In genomic region chr5:59322058-59322457, GRCh38 we compare ENCODE assay signal across 1 cellular context.
TF ChIP-seq lines count a peak whose summit lies in the region.

No MANE protein-coding gene starts in this region.

TF ChIP-seq in HEK293, 187 proteins besides CTCF, POLR2A, EP300 and RAD21 (continued from another document and continues in another):
- TF ChIP-seq KLF9 (tag by site-specific recombination; IDR thresholded peaks at IDR 0.05; ENCODE audit: low read depth) (no peak), ZNF416 (tag by site-specific recombination; IDR thresholded peaks at IDR 0.05) (no peak), ZNF664 (tag by site-specific recombination; IDR thresholded peaks at IDR 0.05) (no peak), ZBTB8A (tag by site-specific recombination; IDR thresholded peaks at IDR 0.05) (no peak), ZNF596 (tag by site-specific recombination; IDR thresholded peaks at IDR 0.05) (0 out of 2 replicates have a peak, but pooled peaks have one; percentile 15), ZNF624 (tag by site-specific recombination; IDR thresholded peaks at IDR 0.05) (no peak), ZBTB48 (tag by site-specific recombination; IDR thresholded peaks at IDR 0.05) (no peak), WT1 (tag by site-specific recombination; IDR thresholded peaks at IDR 0.05) (no peak), ZFP41 (tag by site-specific recombination; IDR thresholded peaks at IDR 0.05; ENCODE audit: borderline replicate concordance) (no peak), OVOL3 (tag by site-specific recombination; IDR thresholded peaks at IDR 0.05) (no peak), GFI1B (tag by site-specific recombination; IDR thresholded peaks at IDR 0.05) (peak; percentile 78), IKZF3 (tag by site-specific recombination; IDR thresholded peaks at IDR 0.05) (peak; percentile 71), OSR2 (tag by site-specific recombination; IDR thresholded peaks at IDR 0.05) (peak; percentile 74), ZNF133 (tag by site-specific recombination; IDR thresholded peaks at IDR 0.05) (no peak), ZNF404 (tag by site-specific recombination; IDR thresholded peaks at IDR 0.05) (no peak), ZNF843 (tag by site-specific recombination; IDR thresholded peaks at IDR 0.05) (peak; percentile 93), ZNF785 (tag by site-specific recombination; IDR thresholded peaks at IDR 0.05) (no peak), ZEB2 (tag by site-specific recombination; IDR thresholded peaks at IDR 0.05) (peak; percentile 71; the same call in 1 of the 2 replicates), ZNF324 (tag by site-specific recombination; IDR thresholded peaks at IDR 0.05) (no peak), ZNF2 (tag by site-specific recombination; IDR thresholded peaks at IDR 0.05) (0 out of 2 replicates have a peak, but pooled peaks have one; percentile 25), ZNF514 (tag by site-specific recombination; IDR thresholded peaks at IDR 0.05) (no peak), ZBTB17 (tag by site-specific recombination; IDR thresholded peaks at IDR 0.05) (0 out of 2 replicates have a peak, but pooled peaks have one; percentile 27), PRDM4 (tag by site-specific recombination; IDR thresholded peaks at IDR 0.05) (0 out of 2 replicates have a peak, but pooled peaks have one; percentile 23), GLI2 (tag by site-specific recombination; IDR thresholded peaks at IDR 0.05; ENCODE audit: borderline replicate concordance, low read depth) (peak; percentile 51; the same call in 1 of the 2 replicates), SCRT1 (tag by site-specific recombination; IDR thresholded peaks at IDR 0.05; ENCODE audit: borderline replicate concordance) (no peak), ZNF701 (tag by site-specific recombination; IDR thresholded peaks at IDR 0.05) (no peak), YY2 (tag by site-specific recombination; IDR thresholded peaks at IDR 0.05) (no peak), ZNF580 (tag by site-specific recombination; IDR thresholded peaks at IDR 0.05) (peak; percentile 70), INSM2 (tag by site-specific recombination; IDR thresholded peaks at IDR 0.05) (peak; percentile 70; the same call in 1 of the 2 replicates), ZNF214 (tag by site-specific recombination; IDR thresholded peaks at IDR 0.05; ENCODE audit: borderline replicate concordance) (no peak), BCL11B (tag by site-specific recombination; IDR thresholded peaks at IDR 0.05; ENCODE audit: low read depth) (peak; percentile 60; the same call in 1 of the 2 replicates), ZNF274 (IDR thresholded peaks at IDR 0.05; ENCODE audit: low read length) (no peak), ZNF274 (tag by site-specific recombination; IDR thresholded peaks at IDR 0.05; ENCODE audit: borderline replicate concordance) (no peak), ZNF140 (tag by site-specific recombination; IDR thresholded peaks at IDR 0.05) (no peak), ZNF585B (tag by site-specific recombination; IDR thresholded peaks at IDR 0.05) (no peak), ZNF174 (tag by site-specific recombination; IDR thresholded peaks at IDR 0.05) (no peak), ZNF302 (tag by site-specific recombination; IDR thresholded peaks at IDR 0.05; ENCODE audit: low read depth) (no peak), ZNF777 (tag by site-specific recombination; IDR thresholded peaks at IDR 0.05; ENCODE audit: borderline replicate concordance) (no peak), ZFP69B (tag by site-specific recombination; IDR thresholded peaks at IDR 0.05) (no peak), ZNF529 (tag by site-specific recombination; IDR thresholded peaks at IDR 0.05; ENCODE audit: insufficient replicate concordance) (no peak)
- TF ChIP-seq, protein P1, sequence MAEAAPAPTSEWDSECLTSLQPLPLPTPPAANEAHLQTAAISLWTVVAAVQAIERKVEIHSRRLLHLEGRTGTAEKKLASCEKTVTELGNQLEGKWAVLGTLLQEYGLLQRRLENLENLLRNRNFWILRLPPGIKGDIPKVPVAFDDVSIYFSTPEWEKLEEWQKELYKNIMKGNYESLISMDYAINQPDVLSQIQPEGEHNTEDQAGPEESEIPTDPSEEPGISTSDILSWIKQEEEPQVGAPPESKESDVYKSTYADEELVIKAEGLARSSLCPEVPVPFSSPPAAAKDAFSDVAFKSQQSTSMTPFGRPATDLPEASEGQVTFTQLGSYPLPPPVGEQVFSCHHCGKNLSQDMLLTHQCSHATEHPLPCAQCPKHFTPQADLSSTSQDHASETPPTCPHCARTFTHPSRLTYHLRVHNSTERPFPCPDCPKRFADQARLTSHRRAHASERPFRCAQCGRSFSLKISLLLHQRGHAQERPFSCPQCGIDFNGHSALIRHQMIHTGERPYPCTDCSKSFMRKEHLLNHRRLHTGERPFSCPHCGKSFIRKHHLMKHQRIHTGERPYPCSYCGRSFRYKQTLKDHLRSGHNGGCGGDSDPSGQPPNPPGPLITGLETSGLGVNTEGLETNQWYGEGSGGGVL (tag by site-specific recombination; IDR thresholded peaks at IDR 0.05), result no peak
- TF ChIP-seq, protein P2, sequence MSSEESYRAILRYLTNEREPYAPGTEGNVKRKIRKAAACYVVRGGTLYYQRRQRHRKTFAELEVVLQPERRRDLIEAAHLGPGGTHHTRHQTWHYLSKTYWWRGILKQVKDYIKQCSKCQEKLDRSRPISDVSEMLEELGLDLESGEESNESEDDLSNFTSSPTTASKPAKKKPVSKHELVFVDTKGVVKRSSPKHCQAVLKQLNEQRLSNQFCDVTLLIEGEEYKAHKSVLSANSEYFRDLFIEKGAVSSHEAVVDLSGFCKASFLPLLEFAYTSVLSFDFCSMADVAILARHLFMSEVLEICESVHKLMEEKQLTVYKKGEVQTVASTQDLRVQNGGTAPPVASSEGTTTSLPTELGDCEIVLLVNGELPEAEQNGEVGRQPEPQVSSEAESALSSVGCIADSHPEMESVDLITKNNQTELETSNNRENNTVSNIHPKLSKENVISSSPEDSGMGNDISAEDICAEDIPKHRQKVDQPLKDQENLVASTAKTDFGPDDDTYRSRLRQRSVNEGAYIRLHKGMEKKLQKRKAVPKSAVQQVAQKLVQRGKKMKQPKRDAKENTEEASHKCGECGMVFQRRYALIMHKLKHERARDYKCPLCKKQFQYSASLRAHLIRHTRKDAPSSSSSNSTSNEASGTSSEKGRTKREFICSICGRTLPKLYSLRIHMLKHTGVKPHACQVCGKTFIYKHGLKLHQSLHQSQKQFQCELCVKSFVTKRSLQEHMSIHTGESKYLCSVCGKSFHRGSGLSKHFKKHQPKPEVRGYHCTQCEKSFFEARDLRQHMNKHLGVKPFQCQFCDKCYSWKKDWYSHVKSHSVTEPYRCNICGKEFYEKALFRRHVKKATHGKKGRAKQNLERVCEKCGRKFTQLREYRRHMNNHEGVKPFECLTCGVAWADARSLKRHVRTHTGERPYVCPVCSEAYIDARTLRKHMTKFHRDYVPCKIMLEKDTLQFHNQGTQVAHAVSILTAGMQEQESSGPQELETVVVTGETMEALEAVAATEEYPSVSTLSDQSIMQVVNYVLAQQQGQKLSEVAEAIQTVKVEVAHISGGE (tag by site-specific recombination; conservative IDR thresholded peaks at IDR 0.05; ENCODE audit: low read depth), result no peak
- TF ChIP-seq, protein P3, sequence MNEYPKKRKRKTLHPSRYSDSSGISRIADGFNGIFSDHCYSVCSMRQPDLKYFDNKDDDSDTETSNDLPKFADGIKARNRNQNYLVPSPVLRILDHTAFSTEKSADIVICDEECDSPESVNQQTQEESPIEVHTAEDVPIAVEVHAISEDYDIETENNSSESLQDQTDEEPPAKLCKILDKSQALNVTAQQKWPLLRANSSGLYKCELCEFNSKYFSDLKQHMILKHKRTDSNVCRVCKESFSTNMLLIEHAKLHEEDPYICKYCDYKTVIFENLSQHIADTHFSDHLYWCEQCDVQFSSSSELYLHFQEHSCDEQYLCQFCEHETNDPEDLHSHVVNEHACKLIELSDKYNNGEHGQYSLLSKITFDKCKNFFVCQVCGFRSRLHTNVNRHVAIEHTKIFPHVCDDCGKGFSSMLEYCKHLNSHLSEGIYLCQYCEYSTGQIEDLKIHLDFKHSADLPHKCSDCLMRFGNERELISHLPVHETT (tag by site-specific recombination; IDR thresholded peaks at IDR 0.05), result no peak
- TF ChIP-seq, protein P4, sequence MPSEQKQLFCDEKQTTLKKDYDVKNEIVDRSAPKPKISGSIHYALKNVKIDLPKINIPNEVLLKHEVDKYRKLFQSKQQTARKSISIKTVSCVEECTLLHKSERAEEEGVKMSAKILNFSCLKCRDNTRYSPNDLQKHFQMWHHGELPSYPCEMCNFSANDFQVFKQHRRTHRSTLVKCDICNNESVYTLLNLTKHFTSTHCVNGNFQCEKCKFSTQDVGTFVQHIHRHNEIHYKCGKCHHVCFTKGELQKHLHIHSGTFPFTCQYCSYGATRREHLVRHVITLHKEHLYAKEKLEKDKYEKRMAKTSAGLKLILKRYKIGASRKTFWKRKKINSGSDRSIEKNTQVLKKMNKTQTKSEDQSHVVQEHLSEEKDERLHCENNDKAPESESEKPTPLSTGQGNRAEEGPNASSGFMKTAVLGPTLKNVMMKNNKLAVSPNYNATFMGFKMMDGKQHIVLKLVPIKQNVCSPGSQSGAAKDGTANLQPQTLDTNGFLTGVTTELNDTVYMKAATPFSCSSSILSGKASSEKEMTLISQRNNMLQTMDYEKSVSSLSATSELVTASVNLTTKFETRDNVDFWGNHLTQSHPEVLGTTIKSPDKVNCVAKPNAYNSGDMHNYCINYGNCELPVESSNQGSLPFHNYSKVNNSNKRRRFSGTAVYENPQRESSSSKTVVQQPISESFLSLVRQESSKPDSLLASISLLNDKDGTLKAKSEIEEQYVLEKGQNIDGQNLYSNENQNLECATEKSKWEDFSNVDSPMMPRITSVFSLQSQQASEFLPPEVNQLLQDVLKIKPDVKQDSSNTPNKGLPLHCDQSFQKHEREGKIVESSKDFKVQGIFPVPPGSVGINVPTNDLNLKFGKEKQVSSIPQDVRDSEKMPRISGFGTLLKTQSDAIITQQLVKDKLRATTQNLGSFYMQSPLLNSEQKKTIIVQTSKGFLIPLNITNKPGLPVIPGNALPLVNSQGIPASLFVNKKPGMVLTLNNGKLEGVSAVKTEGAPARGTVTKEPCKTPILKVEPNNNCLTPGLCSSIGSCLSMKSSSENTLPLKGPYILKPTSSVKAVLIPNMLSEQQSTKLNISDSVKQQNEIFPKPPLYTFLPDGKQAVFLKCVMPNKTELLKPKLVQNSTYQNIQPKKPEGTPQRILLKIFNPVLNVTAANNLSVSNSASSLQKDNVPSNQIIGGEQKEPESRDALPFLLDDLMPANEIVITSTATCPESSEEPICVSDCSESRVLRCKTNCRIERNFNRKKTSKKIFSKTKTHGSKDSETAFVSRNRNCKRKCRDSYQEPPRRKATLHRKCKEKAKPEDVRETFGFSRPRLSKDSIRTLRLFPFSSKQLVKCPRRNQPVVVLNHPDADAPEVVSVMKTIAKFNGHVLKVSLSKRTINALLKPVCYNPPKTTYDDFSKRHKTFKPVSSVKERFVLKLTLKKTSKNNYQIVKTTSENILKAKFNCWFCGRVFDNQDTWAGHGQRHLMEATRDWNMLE (tag by site-specific recombination; conservative IDR thresholded peaks at IDR 0.05; ENCODE audit: low read depth), result no peak
- TF ChIP-seq, protein P5, sequence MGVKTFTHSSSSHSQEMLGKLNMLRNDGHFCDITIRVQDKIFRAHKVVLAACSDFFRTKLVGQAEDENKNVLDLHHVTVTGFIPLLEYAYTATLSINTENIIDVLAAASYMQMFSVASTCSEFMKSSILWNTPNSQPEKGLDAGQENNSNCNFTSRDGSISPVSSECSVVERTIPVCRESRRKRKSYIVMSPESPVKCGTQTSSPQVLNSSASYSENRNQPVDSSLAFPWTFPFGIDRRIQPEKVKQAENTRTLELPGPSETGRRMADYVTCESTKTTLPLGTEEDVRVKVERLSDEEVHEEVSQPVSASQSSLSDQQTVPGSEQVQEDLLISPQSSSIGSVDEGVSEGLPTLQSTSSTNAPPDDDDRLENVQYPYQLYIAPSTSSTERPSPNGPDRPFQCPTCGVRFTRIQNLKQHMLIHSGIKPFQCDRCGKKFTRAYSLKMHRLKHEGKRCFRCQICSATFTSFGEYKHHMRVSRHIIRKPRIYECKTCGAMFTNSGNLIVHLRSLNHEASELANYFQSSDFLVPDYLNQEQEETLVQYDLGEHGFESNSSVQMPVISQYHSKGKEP (tag by site-specific recombination; IDR thresholded peaks at IDR 0.05), result peak; percentile 10
- TF ChIP-seq, protein P6, sequence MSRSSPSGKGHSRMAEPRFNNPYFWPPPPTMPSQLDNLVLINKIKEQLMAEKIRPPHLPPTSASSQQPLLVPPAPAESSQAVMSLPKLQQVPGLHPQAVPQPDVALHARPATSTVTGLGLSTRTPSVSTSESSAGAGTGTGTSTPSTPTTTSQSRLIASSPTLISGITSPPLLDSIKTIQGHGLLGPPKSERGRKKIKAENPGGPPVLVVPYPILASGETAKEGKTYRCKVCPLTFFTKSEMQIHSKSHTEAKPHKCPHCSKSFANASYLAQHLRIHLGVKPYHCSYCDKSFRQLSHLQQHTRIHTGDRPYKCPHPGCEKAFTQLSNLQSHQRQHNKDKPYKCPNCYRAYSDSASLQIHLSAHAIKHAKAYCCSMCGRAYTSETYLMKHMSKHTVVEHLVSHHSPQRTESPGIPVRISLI (tag by site-specific recombination; IDR thresholded peaks at IDR 0.05), result no peak
